8 cellular contexts compared by ENCODE assay signal in the genomic region with DNA sequence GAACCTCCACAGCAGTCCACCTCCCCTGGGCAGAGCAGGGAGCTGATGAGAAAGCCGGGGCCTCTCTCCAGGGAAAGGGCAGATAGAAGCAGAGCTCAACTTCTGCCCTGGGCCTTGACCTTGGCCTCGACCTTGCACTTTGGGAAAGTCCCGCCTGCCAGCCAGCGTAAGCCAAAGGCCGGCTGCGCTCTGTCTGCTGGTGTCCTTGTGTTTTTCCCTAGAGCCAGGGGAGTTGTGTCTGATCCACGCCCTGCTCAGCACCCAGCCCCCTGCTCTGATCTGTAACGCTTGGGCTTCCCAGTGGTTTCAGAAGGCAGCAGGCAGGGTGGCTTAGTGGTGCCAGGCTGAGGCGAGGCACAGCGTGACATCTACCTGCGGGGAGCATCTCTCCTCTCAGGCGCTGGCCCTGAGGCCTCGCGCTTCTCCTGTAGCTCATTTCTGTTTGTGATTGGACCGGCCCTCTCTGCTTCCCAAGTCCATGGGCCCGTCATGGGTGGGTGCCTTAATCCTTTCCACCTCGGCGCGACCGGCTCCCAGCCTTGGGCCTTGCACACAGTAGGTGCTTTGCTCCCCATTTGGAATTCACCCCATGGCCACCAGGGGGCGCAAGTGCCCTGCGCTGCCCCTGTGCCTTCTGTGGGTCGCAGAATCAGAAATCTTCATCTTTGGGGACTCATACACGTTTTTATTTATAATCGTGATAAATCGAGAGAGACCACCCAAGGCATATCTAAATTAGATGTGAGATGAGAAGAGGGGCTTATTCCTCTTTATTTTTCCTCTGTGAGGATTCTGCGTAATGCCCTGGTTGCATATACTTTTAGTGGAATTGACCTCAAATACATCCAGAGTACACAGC. TPM values are rescaled to one million over a fixed set of nuclear protein-coding genes. Genes with fewer than 3 reads are reported as not detected.
A peak's percentile ranks its signal among the peaks of the same experiment; 100 is the strongest.
DNase-seq lines count a peak whose midpoint lies in the region; ATAC-seq, FAIRE-seq and TF ChIP-seq lines count a peak whose summit lies in the region.

No MANE protein-coding gene starts in this region.

- intact Hi-C loops in thyroid gland (cut with DNase I): no loop called here

- no peaks in the 10 kb centered on the region for H3K9me2 ChIP-seq in GM23248 (ENCODE audit: insufficient read depth)

- no peak overlapping the region for H2AFZ ChIP-seq in GM23248
- no peak overlapping the region for H2AFZ ChIP-seq in astrocyte (ENCODE audit: low read depth, low read length)

- H3K9me3 Mint-ChIP-seq in T-helper 2 cell treated with Interferon-gamma antibody and Interleukin-4, amounts not matched to agents 5 μg/mL and 100 μg/mL, for 36 hours: no peaks in the 10 kb centered on the region
- H3K9me3 Mint-ChIP-seq in astrocyte (ENCODE audit: unreplicated experiment): peaks cover 7% of the 10 kb centered on the region
- no peaks in the 10 kb centered on the region for H3K9me3 Mint-ChIP-seq in naive B cell

- WGBS in GM23248 (ENCODE audit: low coverage in 1 of 2, low lambda C conversion rate in 2 of 2, missing lambda C conversion rate in 2 of 2), 2 experiments: 59 to 61% methylated on average over 26 to 27 of the region's 27 CpGs
- WGBS in thyroid gland, 2 donors: 62 to 64% methylated on average over 23 to 24 of the region's 27 CpGs

- H3K36me3 Mint-ChIP-seq in T-helper 2 cell treated with Interferon-gamma antibody and Interleukin-4, amounts not matched to agents 5 μg/mL and 100 μg/mL, for 36 hours (ENCODE audit: low read depth): no peaks in the 10 kb centered on the region
- H3K36me3 Mint-ChIP-seq in astrocyte (ENCODE audit: low read depth, unreplicated experiment) (no peaks in the 10 kb centered on the region), naive B cell (peaks cover 0 to 9% of the 10 kb centered on the region in 2 donors)

- H3K9me3 ChIP-seq in GM23248 (ENCODE audit: low read depth): no peaks in the 10 kb centered on the region
- no peaks in the 10 kb centered on the region for H3K9me3 ChIP-seq in astrocyte (ENCODE audit: insufficient read depth, low read depth, low read length)
- H3K9me3 ChIP-seq in thyroid gland: no peaks in the 10 kb centered on the region

- peaks cover 4% of the 10 kb centered on the region for H3K27me3 Mint-ChIP-seq in T-helper 2 cell treated with Interferon-gamma antibody and Interleukin-4, amounts not matched to agents 5 μg/mL and 100 μg/mL, for 36 hours (ENCODE audit: low read depth)
- H3K27me3 Mint-ChIP-seq in astrocyte (ENCODE audit: low read depth, unreplicated experiment) (peaks cover 39% of the 10 kb centered on the region), naive B cell (peaks cover 14 to 31% (median 25%) of the 10 kb centered on the region in 3 donors)

- no peak overlapping the region for H3K4me3 Mint-ChIP-seq in T-helper 2 cell treated with Interferon-gamma antibody and Interleukin-4, amounts not matched to agents 5 μg/mL and 100 μg/mL, for 36 hours
- H3K4me3 Mint-ChIP-seq in astrocyte (ENCODE audit: unreplicated experiment) (no peak overlapping the region), naive B cell (peak overlapping the region in 2 of 8 donors; percentile 56 to 75)

- no peaks in the 10 kb centered on the region for H3F3A ChIP-seq in GM23248 (ENCODE audit: insufficient read depth)

- H3K4me1 ChIP-seq in GM23248 (ENCODE audit: insufficient read depth): no peaks in the 10 kb centered on the region
- H3K4me1 ChIP-seq in astrocyte (ENCODE audit: insufficient read depth, low read length): no peaks in the 10 kb centered on the region
- peaks cover 0 to 7% of the 10 kb centered on the region in 2 donors for H3K4me1 ChIP-seq in thyroid gland

- H3K27ac ChIP-seq in GM23248 (no peak overlapping the region), astrocyte (ENCODE audit: low read depth, low read length) (no peak overlapping the region), thyroid gland (no peak overlapping the region)

- no peak overlapping the region for H3K27ac Mint-ChIP-seq in T-helper 2 cell treated with Interferon-gamma antibody and Interleukin-4, amounts not matched to agents 5 μg/mL and 100 μg/mL, for 36 hours
- H3K27ac Mint-ChIP-seq in astrocyte (ENCODE audit: unreplicated experiment) (no peak overlapping the region), naive B cell (peak overlapping the region in 4 of 6 donors; percentile 59 to 92 (median 88))

- H3K9ac ChIP-seq in GM23248 (no peak overlapping the region), astrocyte (ENCODE audit: low read length) (no peak overlapping the region)

- H3K27me3 ChIP-seq in GM23248 (replicated peaks; ENCODE audit: insufficient read depth): no peaks in the 10 kb centered on the region; the same call in 1 of the 2 replicates
- H3K27me3 ChIP-seq in astrocyte (ENCODE audit: insufficient read depth, low read length): peaks cover 9% of the 10 kb centered on the region
- H3K27me3 ChIP-seq in thyroid gland: no peaks in the 10 kb centered on the region

- in situ Hi-C loops in GM23248 (cut with MboI): no loop called here

- H3K36me3 ChIP-seq in GM23248 (ENCODE audit: low read depth): no peaks in the 10 kb centered on the region
- no peaks in the 10 kb centered on the region for H3K36me3 ChIP-seq in astrocyte (ENCODE audit: insufficient read depth, low read length)
- no peaks in the 10 kb centered on the region for H3K36me3 ChIP-seq in thyroid gland

- FAIRE-seq in astrocyte (lab: Jason Lieb, UNC): no peak

- peak; percentile 52 to 61 for ATAC-seq in naive B cell (ENCODE audit: low read depth in 2 of 2)
- ATAC-seq in GM18517 (IDR thresholded peaks at IDR 0.05; ENCODE audit: unreplicated experiment): no peak

- DNase-seq in GM23248: peak; percentile 36
- peak; percentile 22 for DNase-seq in T-helper 2 cell treated with Interferon-gamma antibody and Interleukin-4, amounts not matched to agents 5 μg/mL and 100 μg/mL, for 36 hours (ENCODE audit: low spot score)
- DNase-seq in astrocyte (ENCODE audit: low read depth): no peak
- DNase-seq in naive B cell: peak; percentile 53
- DNase-seq in thyroid gland: no peak
- DNase-seq in SHP77 (lab: John Stamatoyannopoulos, UW): no peak
- no peak for DNase-seq in glomerular visceral epithelial cell (ENCODE audit: extremely low spot score)

- no peaks in the 10 kb centered on the region for H3K79me2 ChIP-seq in GM23248 (ENCODE audit: insufficient read depth)
- no peaks in the 10 kb centered on the region for H3K79me2 ChIP-seq in astrocyte (ENCODE audit: insufficient read depth, low read length)

- TF ChIP-seq POLR2A in thyroid gland (IDR thresholded peaks at IDR 0.05): no peak

- H3K4me2 ChIP-seq in GM23248 (ENCODE audit: unreplicated experiment) (no peak overlapping the region), astrocyte (ENCODE audit: low read length) (no peak overlapping the region)

- H4K20me1 ChIP-seq in GM23248 (ENCODE audit: insufficient read depth) (no peaks in the 10 kb centered on the region), astrocyte (ENCODE audit: insufficient read depth, low read length) (no peaks in the 10 kb centered on the region)

- TF ChIP-seq CTCF in astrocyte (IDR thresholded peaks at IDR 0.05; ENCODE audit: insufficient read depth, low read depth, low read length) (peak; percentile 73), thyroid gland (IDR thresholded peaks at IDR 0.05) (peak; percentile 67 to 85 (median 81))

- H3K4me1 Mint-ChIP-seq in T-helper 2 cell treated with Interferon-gamma antibody and Interleukin-4, amounts not matched to agents 5 μg/mL and 100 μg/mL, for 36 hours (ENCODE audit: low read depth): no peaks in the 10 kb centered on the region
- peaks cover 4% of the 10 kb centered on the region for H3K4me1 Mint-ChIP-seq in astrocyte (ENCODE audit: low read depth, unreplicated experiment)
- no peaks in the 10 kb centered on the region for H3K4me1 Mint-ChIP-seq in naive B cell

- H3K4me3 ChIP-seq in GM23248 (no peak overlapping the region), astrocyte (ENCODE audit: insufficient read depth, low read depth, low read length) (no peak overlapping the region), thyroid gland (replicated peaks in 1 of 3) (no peak overlapping the region)

RNA-seq across cellular contexts. Expression of a gene that starts 24.2 kb away (rescaled TPM):
- 21.2 and 35.2 TPM in 2 replicates for total RNA-seq in GM23248 (2014; rRNA removed; shearing (Covaris generic))
- polyA plus RNA-seq in GM23248 (2016; fragmentation: Nextera tagmentation; extraction: Ambion mirVana): 63.5 and 69.8 TPM in 2 replicates
- 24.0 and 26.0 TPM in 2 replicates for total RNA-seq in astrocyte
- 10 to 100 TPM; 12.3 to 38.5 (median 22.4) TPM for polyA plus RNA-seq in naive B cell (ENCODE audit: low read depth in 6 of 6)
- 10 to 100 TPM; 31.8 to 48.5 (median 38.2) TPM for total RNA-seq in thyroid gland

RNA-seq across cellular contexts. Expression of a gene that starts 24.3 kb away (rescaled TPM):
- 13.9 and 16.3 TPM in 2 replicates for total RNA-seq in GM23248 (2014; rRNA removed; shearing (Covaris generic))
- polyA plus RNA-seq in GM23248 (2016; fragmentation: Nextera tagmentation; extraction: Ambion mirVana): 11.4 and 11.9 TPM in 2 replicates
- total RNA-seq in astrocyte: 15.3 and 16.1 TPM in 2 replicates
- 1 to 10 TPM; 1.6 to 9.5 (median 7.4) TPM for polyA plus RNA-seq in naive B cell (ENCODE audit: low read depth in 6 of 6)
- total RNA-seq in thyroid gland: 10 to 100 TPM; 25.1 to 65.3 (median 31.7) TPM

RNA-seq across cellular contexts. Expression of a gene that starts 26.1 kb away (rescaled TPM):
- not detected in 2 replicates for total RNA-seq in GM23248 (2014; rRNA removed; shearing (Covaris generic))
- polyA plus RNA-seq in GM23248 (2016; fragmentation: Nextera tagmentation; extraction: Ambion mirVana) (0.05 and 0.06 TPM in 2 replicates), naive B cell (ENCODE audit: low read depth in 6 of 6) (not detected)
- total RNA-seq in astrocyte (0.29 TPM in 1 of 2 replicates, not detected in the other), thyroid gland (1 to 10 TPM in 1 of 4 donors, under 1 TPM in 1, not detected in 2; 0.34 to 3.9 TPM)

RNA-seq across cellular contexts. Expression of a gene that starts 49.0 kb away (rescaled TPM):
- total RNA-seq in GM23248 (2014; rRNA removed; shearing (Covaris generic)): 75.1 and 84.5 TPM in 2 replicates
- polyA plus RNA-seq in GM23248 (2016; fragmentation: Nextera tagmentation; extraction: Ambion mirVana) (129 and 131 TPM in 2 replicates), naive B cell (ENCODE audit: low read depth in 6 of 6) (10 to 100 TPM; 57.1 to 75.2 (median 64.0) TPM)
- total RNA-seq in astrocyte (87.5 and 89.9 TPM in 2 replicates), thyroid gland (10 to 100 TPM; 42.9 to 79.8 (median 47.4) TPM)

Comparison
In these comparisons a context has a peak if more than half of its experiments do, and no peak if none do; other contexts are left out.
1. DNase-seq: peak in GM23248 (single experiment), T-helper 2 cell treated with Interferon-gamma antibody and Interleukin-4, amounts not matched to agents 5 μg/mL and 100 μg/mL, for 36 hours (single experiment) and naive B cell (single experiment); none in astrocyte (single experiment), thyroid gland (0 of 2), SHP77 (0 of 2) and glomerular visceral epithelial cell (single experiment).
2. H3K27ac Mint-ChIP-seq: peak in naive B cell (4 of 6); none in T-helper 2 cell treated with Interferon-gamma antibody and Interleukin-4, amounts not matched to agents 5 μg/mL and 100 μg/mL, for 36 hours (single experiment) and astrocyte (single experiment).